8 cellular contexts compared by ENCODE assay signal in the genomic region with DNA sequence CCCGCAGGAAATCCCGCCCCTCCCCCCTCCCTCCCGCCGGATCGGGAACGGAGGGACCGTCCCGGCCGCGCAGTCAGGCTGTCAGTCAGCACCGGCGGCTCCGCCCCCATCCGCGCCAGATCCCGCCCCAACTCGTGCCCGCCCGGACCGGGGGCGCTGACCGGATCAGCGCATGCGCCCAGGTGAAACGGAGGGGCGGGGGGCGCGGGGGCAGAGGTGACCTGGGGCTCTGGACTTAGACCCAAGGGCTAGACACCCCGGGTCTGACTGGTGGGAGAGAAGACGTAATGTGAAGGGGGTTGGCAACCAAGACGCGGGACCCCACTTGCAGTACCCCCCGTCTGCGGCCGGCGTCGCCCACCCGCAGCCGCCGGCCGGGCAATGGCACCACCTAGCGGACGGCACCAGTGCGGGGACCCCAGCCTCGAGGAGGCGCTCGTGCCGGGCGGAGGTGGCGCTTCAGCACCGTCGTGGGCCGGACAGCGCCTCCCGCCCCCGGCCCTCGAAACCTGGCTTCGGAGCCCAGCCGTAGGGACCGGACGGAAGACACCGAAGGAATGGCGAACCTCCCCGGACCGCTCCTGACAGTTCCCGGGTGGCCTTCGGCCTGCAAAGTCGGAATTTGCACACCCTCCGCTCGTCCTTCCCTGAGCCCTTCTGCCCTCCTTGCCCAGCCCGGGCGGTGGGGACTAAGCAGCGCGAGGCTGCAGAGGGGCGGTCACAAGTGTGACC. TPM values are rescaled to one million over a fixed set of nuclear protein-coding genes. Genes with fewer than 3 reads are reported as not detected.
DNase-seq lines count a peak whose midpoint lies in the region; ATAC-seq and TF ChIP-seq lines count a peak whose summit lies in the region.

A gene with protein sequence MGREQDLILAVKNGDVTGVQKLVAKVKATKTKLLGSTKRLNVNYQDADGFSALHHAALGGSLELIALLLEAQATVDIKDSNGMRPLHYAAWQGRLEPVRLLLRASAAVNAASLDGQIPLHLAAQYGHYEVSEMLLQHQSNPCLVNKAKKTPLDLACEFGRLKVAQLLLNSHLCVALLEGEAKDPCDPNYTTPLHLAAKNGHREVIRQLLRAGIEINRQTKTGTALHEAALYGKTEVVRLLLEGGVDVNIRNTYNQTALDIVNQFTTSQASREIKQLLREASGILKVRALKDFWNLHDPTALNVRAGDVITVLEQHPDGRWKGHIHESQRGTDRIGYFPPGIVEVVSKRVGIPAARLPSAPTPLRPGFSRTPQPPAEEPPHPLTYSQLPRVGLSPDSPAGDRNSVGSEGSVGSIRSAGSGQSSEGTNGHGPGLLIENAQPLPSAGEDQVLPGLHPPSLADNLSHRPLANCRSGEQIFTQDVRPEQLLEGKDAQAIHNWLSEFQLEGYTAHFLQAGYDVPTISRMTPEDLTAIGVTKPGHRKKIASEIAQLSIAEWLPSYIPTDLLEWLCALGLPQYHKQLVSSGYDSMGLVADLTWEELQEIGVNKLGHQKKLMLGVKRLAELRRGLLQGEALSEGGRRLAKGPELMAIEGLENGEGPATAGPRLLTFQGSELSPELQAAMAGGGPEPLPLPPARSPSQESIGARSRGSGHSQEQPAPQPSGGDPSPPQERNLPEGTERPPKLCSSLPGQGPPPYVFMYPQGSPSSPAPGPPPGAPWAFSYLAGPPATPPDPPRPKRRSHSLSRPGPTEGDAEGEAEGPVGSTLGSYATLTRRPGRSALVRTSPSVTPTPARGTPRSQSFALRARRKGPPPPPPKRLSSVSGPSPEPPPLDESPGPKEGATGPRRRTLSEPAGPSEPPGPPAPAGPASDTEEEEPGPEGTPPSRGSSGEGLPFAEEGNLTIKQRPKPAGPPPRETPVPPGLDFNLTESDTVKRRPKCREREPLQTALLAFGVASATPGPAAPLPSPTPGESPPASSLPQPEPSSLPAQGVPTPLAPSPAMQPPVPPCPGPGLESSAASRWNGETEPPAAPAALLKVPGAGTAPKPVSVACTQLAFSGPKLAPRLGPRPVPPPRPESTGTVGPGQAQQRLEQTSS (N-terminal part only) (minus strand): TSS at position 15 of the 732 bp plus-strand sequence. CDS start 1,733 bp downstream, outside the sequence.

- H3K27ac Mint-ChIP-seq in activated CD4-positive, alpha-beta T cell treated with anti-CD3 and anti-CD28 coated beads, Interleukin-2, amount 10 ng/mL, durations not matched to agents 7 days and 5 days: no peak within 1 kb of the TSS

- H3K4me3 Mint-ChIP-seq in activated CD4-positive, alpha-beta T cell treated with anti-CD3 and anti-CD28 coated beads, Interleukin-2, amount 10 ng/mL, durations not matched to agents 7 days and 5 days: peak within 1 kb of the TSS; percentile 69

- H3K4me1 Mint-ChIP-seq in activated CD4-positive, alpha-beta T cell treated with anti-CD3 and anti-CD28 coated beads, Interleukin-2, amount 10 ng/mL, durations not matched to agents 7 days and 5 days: peaks cover 28% of the 10 kb centered on the region

- H3K4me3 ChIP-seq in AG09309 (ENCODE audit: control insufficient read depth, low read depth, low read length): peak within 1 kb of the TSS; percentile 83

- H3K9me3 Mint-ChIP-seq in activated CD4-positive, alpha-beta T cell treated with anti-CD3 and anti-CD28 coated beads, Interleukin-2, amount 10 ng/mL, durations not matched to agents 7 days and 5 days: no peaks in the 10 kb centered on the region

- peak; percentile 80 for TF ChIP-seq CTCF in AG09309 (IDR thresholded peaks at IDR 0.05; ENCODE audit: control insufficient read depth, insufficient read depth, low read depth, low read length, missing control alignments)

- DNase-seq in AG09309 (ENCODE audit: low read depth): peak; percentile 34
- peak; percentile 84 for DNase-seq in NCI-H510A (lab: John Stamatoyannopoulos, UW)
- DNase-seq in activated CD4-positive, alpha-beta T cell treated with anti-CD3 and anti-CD28 coated beads, Interleukin-2, amount 10 ng/mL, durations not matched to agents 7 days and 5 days: peak; percentile 76
- DNase-seq in dedifferentiated amniotic fluid mesenchymal stem cell (ENCODE audit: extremely low spot score): peak; percentile 76
- DNase-seq in left lobe of liver (ENCODE audit: low spot score): peak; percentile 98
- DNase-seq in stimulated activated CD4-positive, alpha-beta T cell treated with anti-CD3 and anti-CD28 coated beads, Interleukin-1b, Interleukin-23, amount 100 ng/mL, for 4 hours (ENCODE audit: low read depth in 2 of 2): peak; percentile 68 to 86

- peaks cover 16% of the 10 kb centered on the region for H3K36me3 Mint-ChIP-seq in activated CD4-positive, alpha-beta T cell treated with anti-CD3 and anti-CD28 coated beads, Interleukin-2, amount 10 ng/mL, durations not matched to agents 7 days and 5 days (ENCODE audit: low read depth)

- ATAC-seq in GM19035 (IDR thresholded peaks at IDR 0.05; ENCODE audit: unreplicated experiment) (peak; percentile 50), HG03439 (IDR thresholded peaks at IDR 0.05; ENCODE audit: unreplicated experiment) (peak; percentile 34), left lobe of liver (peak; percentile 77)

- CTCF ChIA-PET in activated CD4-positive, alpha-beta T cell treated with anti-CD3 and anti-CD28 coated beads, Interleukin-2, amount 10 ng/mL, durations not matched to agents 7 days and 5 days (lab: Charles Lee): interaction anchor here (0.6 to 1.6 kb wide), 20 partner anchors 10 to 257 kb away, joined by 3 to 10 read pairs (median 3); a partner anchor contains a TSS

- POLR2A ChIA-PET in activated CD4-positive, alpha-beta T cell treated with anti-CD3 and anti-CD28 coated beads, Interleukin-2, amount 10 ng/mL, durations not matched to agents 7 days and 5 days (lab: Charles Lee): interaction anchor here (1.0 to 1.1 kb wide), 2 partner anchors 60 to 328 kb away, joined by 3 read pairs; no protein-coding TSS in a partner anchor

- peaks cover 4% of the 10 kb centered on the region for H3K27me3 Mint-ChIP-seq in activated CD4-positive, alpha-beta T cell treated with anti-CD3 and anti-CD28 coated beads, Interleukin-2, amount 10 ng/mL, durations not matched to agents 7 days and 5 days

RNA-seq across cellular contexts. Expression of the gene that starts here (rescaled TPM):
- total RNA-seq in activated CD4-positive, alpha-beta T cell treated with anti-CD3 and anti-CD28 coated beads, Interleukin-2, amount 10 ng/mL, durations not matched to agents 7 days and 5 days: 1 to 10 TPM in 1 of 2 experiments, under 1 TPM in 1; 0.47 to 1.1 TPM
- total RNA-seq in left lobe of liver: 26.4 TPM

Comparison
In these comparisons a context has a peak if more than half of its experiments do, and no peak if none do; other contexts are left out.
1. Peak in every context shown above with its lines: DNase-seq, ATAC-seq and H3K4me3 ChIP-seq.
2. RNA of the gene that starts here (total RNA-seq): 26.4 TPM in left lobe of liver (single experiment); 0.47 to 1.1 TPM in activated CD4-positive, alpha-beta T cell treated with anti-CD3 and anti-CD28 coated beads, Interleukin-2, amount 10 ng/mL, durations not matched to agents 7 days and 5 days; every median in the first group is over 10 times any median in the second.
3. DNase-seq: peak in every context shown above with its lines; median percentile 98 in left lobe of liver; 84 in NCI-H510A; 77 in stimulated activated CD4-positive, alpha-beta T cell treated with anti-CD3 and anti-CD28 coated beads, Interleukin-1b, Interleukin-23, amount 100 ng/mL, for 4 hours; 76 in activated CD4-positive, alpha-beta T cell treated with anti-CD3 and anti-CD28 coated beads, Interleukin-2, amount 10 ng/mL, durations not matched to agents 7 days and 5 days; 76 in dedifferentiated amniotic fluid mesenchymal stem cell; 34 in AG09309.